In the genomic region with DNA sequence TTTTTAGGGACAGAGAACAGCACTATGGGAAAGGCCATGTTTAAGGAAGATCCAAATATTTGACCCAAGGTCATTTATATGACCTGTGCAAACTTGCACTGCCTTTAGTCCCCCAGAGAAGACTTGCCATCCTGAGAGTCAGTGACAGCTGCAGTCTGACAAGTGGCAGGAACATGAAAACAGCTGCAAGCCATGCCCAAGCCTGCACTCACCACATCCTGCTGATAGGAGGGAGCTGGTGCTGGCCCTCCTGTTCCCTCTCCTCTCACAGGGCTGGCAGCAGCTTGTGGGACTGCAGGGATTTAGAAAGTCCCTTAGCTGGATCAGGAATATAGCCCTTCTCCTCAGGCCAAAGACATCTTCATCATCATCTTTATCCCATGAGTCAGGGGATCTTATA, we compare ENCODE assay signal across 9 cellular contexts.
DNase-seq lines count a peak whose midpoint lies in the region; ATAC-seq, FAIRE-seq and TF ChIP-seq lines count a peak whose summit lies in the region.
"Had no signal": no experiment of that assay in that cellular context is flagged by ENCODE, and none has a peak within 500 bp of the region (broad histone marks: within the 10 kb centered on the region; RNA-seq: fewer than 3 reads in every experiment).

No MANE protein-coding gene starts in this region.

- H3K4me3 ChIP-seq in GM12865 (ENCODE audit: low read depth, low read length) (no peak overlapping the region), NB4 (ENCODE audit: low read depth, low read length) (no peak overlapping the region), keratinocyte (ENCODE audit: control insufficient read depth in 2 of 3, extremely low read depth in 1 of 3, insufficient read depth in 2 of 3, low read depth in 1 of 3, low read length in 3 of 3) (no peak overlapping the region)

- no peaks in the 10 kb centered on the region for H3K36me3 Mint-ChIP-seq in mesothelial cell of epicardium

- H3K9me3 ChIP-seq in keratinocyte (ENCODE audit: control insufficient read depth, low read depth, low read length): no peaks in the 10 kb centered on the region

- no peaks in the 10 kb centered on the region for H4K20me1 ChIP-seq in keratinocyte (ENCODE audit: control insufficient read depth, extremely low read depth, insufficient read depth, low read length)

- no peak overlapping the region for H3K27ac Mint-ChIP-seq in mesothelial cell of epicardium

- H3K4me3 Mint-ChIP-seq in mesothelial cell of epicardium: no peak overlapping the region

- H3K9me1 ChIP-seq in keratinocyte (ENCODE audit: control insufficient read depth, extremely low read depth, insufficient read depth, low read length): no peaks in the 10 kb centered on the region

- no peak overlapping the region for H2AFZ ChIP-seq in keratinocyte (ENCODE audit: control insufficient read depth, low read length)

- peak; percentile 26 for ATAC-seq in GM19452 (IDR thresholded peaks at IDR 0.05; ENCODE audit: unreplicated experiment)

- no peaks in the 10 kb centered on the region for H3K27me3 ChIP-seq in keratinocyte (ENCODE audit: control insufficient read depth, extremely low read depth, insufficient read depth, low read length)

- dilution Hi-C loops in keratinocyte (cut with MboI; ENCODE audit: extremely low pct_ligation_motif_present, low sequenced_read_pairs): no loop called here

- H3K79me2 ChIP-seq in keratinocyte (ENCODE audit: control insufficient read depth, insufficient read depth, low read length): no peaks in the 10 kb centered on the region

- no peaks in the 10 kb centered on the region for H3K27me3 Mint-ChIP-seq in mesothelial cell of epicardium (ENCODE audit: low read depth)

- H3K27ac ChIP-seq in keratinocyte (ENCODE audit: control insufficient read depth, insufficient read depth, low read length): no peak overlapping the region

- TF ChIP-seq CTCF in GM12865 (IDR thresholded peaks at IDR 0.05; ENCODE audit: insufficient read depth, low read depth, low read length, missing control alignments): no peak
- TF ChIP-seq CTCF in NB4 (IDR thresholded peaks at IDR 0.05; ENCODE audit: low read depth, low read length): no peak
- no peak for TF ChIP-seq CTCF in keratinocyte (optimal IDR thresholded peaks at IDR 0.05 in 1 of 3, IDR thresholded peaks at IDR 0.05 in 1 of 3, conservative IDR thresholded peaks at IDR 0.05 in 1 of 3; ENCODE audit: extremely low read depth in 1 of 3, insufficient read depth in 2 of 3, low read length in 3 of 3)
- TF ChIP-seq CTCF in mesothelial cell of epicardium (IDR thresholded peaks at IDR 0.05; ENCODE audit: unreplicated experiment): no peak

- TF ChIP-seq POLR2A in NB4 (IDR thresholded peaks at IDR 0.05; ENCODE audit: extremely low read depth, insufficient read length): no peak

- H3K4me1 ChIP-seq in keratinocyte (ENCODE audit: control insufficient read depth, extremely low read depth, insufficient read depth, low read length): peaks cover 31% of the 10 kb centered on the region

- H3K4me1 Mint-ChIP-seq in mesothelial cell of epicardium: no peaks in the 10 kb centered on the region

- no peak overlapping the region for H3K9ac ChIP-seq in keratinocyte (ENCODE audit: control insufficient read depth, extremely low read depth, insufficient read depth, low read length)

- peak; percentile 63 for DNase-seq in GM12865 (ENCODE audit: low read depth)
- peak; percentile 18 for DNase-seq in NB4 (ENCODE audit: low read depth)
- DNase-seq in keratinocyte (ENCODE audit: low read depth, low spot score): no peak
- DNase-seq in germinal center (ENCODE audit: low spot score): no peak
- no peak for DNase-seq in DMS153 treated with DMSO at 0.1 percent for 48 hours (lab: John Stamatoyannopoulos, UW; ENCODE audit: unreplicated experiment)
- no peak for DNase-seq in mesothelial cell of epicardium (ENCODE audit: low spot score in 2 of 2, unreplicated experiment in 2 of 2)
- DNase-seq: NCI-H526 treated with DMSO at 0.1 percent for 48 hours had no signal

- peaks cover 2 to 3% of the 10 kb centered on the region in 2 experiments for H3K36me3 ChIP-seq in keratinocyte (ENCODE audit: control insufficient read depth in 2 of 2, extremely low read depth in 1 of 2, insufficient read depth in 2 of 2, low read length in 2 of 2)

- FAIRE-seq in keratinocyte (lab: Jason Lieb, UNC): peak; percentile 84
- FAIRE-seq: H1 had no signal

- H3K9me3 Mint-ChIP-seq in mesothelial cell of epicardium: peaks cover 14% of the 10 kb centered on the region

- peak overlapping the region; percentile 22 for H3K4me2 ChIP-seq in keratinocyte (ENCODE audit: control insufficient read depth, extremely low read depth, insufficient read depth, low read depth, low read length)

Comparison
In these comparisons a context has a peak if more than half of its experiments do, and no peak if none do; other contexts are left out.
1. DNase-seq: peak in GM12865 (single experiment) and NB4 (single experiment); none in keratinocyte (single experiment), germinal center (single experiment), DMS153 treated with DMSO at 0.1 percent for 48 hours (single experiment) and mesothelial cell of epicardium (0 of 2).